Comparison of ENCODE assay signal across 1 cellular context in the genomic region with DNA sequence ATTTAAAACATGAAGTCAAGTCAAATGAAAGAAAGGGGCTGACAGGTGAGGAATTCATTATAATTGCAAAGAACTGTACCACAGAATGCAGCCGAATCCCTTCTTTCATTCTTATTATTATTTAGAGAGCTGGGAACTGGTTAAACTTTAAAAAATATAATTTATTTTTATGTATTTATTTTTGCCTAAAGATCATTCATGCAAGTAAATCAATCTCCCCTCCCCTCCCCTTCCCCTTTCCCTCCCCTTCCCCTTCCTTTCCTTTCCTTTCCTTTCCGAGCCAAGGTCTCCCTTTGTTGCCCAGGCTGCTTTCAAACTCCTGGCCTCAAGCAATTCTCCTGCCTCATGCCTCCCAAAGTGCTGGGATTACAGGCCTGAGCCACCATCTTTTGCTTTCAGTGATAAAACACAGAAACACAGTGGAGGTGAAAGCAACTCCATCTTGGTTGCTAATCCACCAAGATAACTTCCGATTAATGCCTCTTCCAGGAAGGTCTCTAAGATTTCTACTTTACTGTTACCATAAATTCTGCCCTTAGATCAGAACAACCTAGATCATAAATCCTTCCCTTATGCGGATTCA.
A peak's percentile ranks its signal among the peaks of the same experiment; 100 is the strongest.
TF ChIP-seq lines count a peak whose summit lies in the region.

No MANE protein-coding gene starts in this region.

TF ChIP-seq in K562, 482 proteins besides CTCF, POLR2A, EP300 and RAD21:
- TF ChIP-seq ADNP (tag; IDR thresholded peaks at IDR 0.05) = no peak
- no peak for TF ChIP-seq ZNF23 (CRISPR knock-in tag; IDR thresholded peaks at IDR 0.05)
- TF ChIP-seq, protein P1, sequence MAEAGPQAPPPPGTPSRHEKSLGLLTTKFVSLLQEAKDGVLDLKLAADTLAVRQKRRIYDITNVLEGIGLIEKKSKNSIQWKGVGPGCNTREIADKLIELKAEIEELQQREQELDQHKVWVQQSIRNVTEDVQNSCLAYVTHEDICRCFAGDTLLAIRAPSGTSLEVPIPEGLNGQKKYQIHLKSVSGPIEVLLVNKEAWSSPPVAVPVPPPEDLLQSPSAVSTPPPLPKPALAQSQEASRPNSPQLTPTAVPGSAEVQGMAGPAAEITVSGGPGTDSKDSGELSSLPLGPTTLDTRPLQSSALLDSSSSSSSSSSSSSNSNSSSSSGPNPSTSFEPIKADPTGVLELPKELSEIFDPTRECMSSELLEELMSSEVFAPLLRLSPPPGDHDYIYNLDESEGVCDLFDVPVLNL (CRISPR knock-in tag; IDR thresholded peaks at IDR 0.05; ENCODE audit: low read depth) = no peak
- TF ChIP-seq, protein P2, sequence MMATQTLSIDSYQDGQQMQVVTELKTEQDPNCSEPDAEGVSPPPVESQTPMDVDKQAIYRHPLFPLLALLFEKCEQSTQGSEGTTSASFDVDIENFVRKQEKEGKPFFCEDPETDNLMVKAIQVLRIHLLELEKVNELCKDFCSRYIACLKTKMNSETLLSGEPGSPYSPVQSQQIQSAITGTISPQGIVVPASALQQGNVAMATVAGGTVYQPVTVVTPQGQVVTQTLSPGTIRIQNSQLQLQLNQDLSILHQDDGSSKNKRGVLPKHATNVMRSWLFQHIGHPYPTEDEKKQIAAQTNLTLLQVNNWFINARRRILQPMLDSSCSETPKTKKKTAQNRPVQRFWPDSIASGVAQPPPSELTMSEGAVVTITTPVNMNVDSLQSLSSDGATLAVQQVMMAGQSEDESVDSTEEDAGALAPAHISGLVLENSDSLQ (IDR thresholded peaks at IDR 0.05) = no peak
- no peak for TF ChIP-seq TFAM (CRISPR knock-in tag; conservative IDR thresholded peaks at IDR 0.05)
- TF ChIP-seq FOXP1 (CRISPR knock-in tag; IDR thresholded peaks at IDR 0.05) = no peak
- TF ChIP-seq ZNF408 (CRISPR knock-in tag; IDR thresholded peaks at IDR 0.05; ENCODE audit: low read depth) = no peak
- no peak for TF ChIP-seq FOXA1 (IDR thresholded peaks at IDR 0.05; ENCODE audit: borderline replicate concordance)
- peak; percentile 62; the same call in 1 of the 2 replicates for TF ChIP-seq ZNF436 (CRISPR knock-in tag; IDR thresholded peaks at IDR 0.05)
- no peak for TF ChIP-seq SAP30 (IDR thresholded peaks at IDR 0.05; ENCODE audit: borderline replicate concordance, insufficient read depth, low read depth, low read length, poor library complexity, severe bottlenecking)
- TF ChIP-seq, protein P3, sequence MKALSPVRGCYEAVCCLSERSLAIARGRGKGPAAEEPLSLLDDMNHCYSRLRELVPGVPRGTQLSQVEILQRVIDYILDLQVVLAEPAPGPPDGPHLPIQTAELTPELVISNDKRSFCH (CRISPR knock-in tag; IDR thresholded peaks at IDR 0.05) = no peak
- TF ChIP-seq, protein P3 (tag; IDR thresholded peaks at IDR 0.05) = 0 out of 2 replicates have a peak, but pooled peaks have one; percentile 16
- no peak for TF ChIP-seq HDAC2 (IDR thresholded peaks at IDR 0.05)
- TF ChIP-seq SMARCA5 (IDR thresholded peaks at IDR 0.05) = 0 out of 2 replicates have a peak, but pooled peaks have one; percentile 10
- TF ChIP-seq RBM25 (IDR thresholded peaks at IDR 0.05; ENCODE audit: low read depth, low read length, severe bottlenecking) = peak; percentile 25
- no peak for TF ChIP-seq ZNF586 (CRISPR knock-in tag; conservative IDR thresholded peaks at IDR 0.05)
- TF ChIP-seq HIVEP1 (CRISPR knock-in tag; IDR thresholded peaks at IDR 0.05) = no peak
- TF ChIP-seq, protein P4, sequence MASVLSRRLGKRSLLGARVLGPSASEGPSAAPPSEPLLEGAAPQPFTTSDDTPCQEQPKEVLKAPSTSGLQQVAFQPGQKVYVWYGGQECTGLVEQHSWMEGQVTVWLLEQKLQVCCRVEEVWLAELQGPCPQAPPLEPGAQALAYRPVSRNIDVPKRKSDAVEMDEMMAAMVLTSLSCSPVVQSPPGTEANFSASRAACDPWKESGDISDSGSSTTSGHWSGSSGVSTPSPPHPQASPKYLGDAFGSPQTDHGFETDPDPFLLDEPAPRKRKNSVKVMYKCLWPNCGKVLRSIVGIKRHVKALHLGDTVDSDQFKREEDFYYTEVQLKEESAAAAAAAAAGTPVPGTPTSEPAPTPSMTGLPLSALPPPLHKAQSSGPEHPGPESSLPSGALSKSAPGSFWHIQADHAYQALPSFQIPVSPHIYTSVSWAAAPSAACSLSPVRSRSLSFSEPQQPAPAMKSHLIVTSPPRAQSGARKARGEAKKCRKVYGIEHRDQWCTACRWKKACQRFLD (CRISPR knock-in tag; IDR thresholded peaks at IDR 0.05) = 0 out of 2 replicates have a peak, but pooled peaks have one; percentile 57
- TF ChIP-seq, protein P5, sequence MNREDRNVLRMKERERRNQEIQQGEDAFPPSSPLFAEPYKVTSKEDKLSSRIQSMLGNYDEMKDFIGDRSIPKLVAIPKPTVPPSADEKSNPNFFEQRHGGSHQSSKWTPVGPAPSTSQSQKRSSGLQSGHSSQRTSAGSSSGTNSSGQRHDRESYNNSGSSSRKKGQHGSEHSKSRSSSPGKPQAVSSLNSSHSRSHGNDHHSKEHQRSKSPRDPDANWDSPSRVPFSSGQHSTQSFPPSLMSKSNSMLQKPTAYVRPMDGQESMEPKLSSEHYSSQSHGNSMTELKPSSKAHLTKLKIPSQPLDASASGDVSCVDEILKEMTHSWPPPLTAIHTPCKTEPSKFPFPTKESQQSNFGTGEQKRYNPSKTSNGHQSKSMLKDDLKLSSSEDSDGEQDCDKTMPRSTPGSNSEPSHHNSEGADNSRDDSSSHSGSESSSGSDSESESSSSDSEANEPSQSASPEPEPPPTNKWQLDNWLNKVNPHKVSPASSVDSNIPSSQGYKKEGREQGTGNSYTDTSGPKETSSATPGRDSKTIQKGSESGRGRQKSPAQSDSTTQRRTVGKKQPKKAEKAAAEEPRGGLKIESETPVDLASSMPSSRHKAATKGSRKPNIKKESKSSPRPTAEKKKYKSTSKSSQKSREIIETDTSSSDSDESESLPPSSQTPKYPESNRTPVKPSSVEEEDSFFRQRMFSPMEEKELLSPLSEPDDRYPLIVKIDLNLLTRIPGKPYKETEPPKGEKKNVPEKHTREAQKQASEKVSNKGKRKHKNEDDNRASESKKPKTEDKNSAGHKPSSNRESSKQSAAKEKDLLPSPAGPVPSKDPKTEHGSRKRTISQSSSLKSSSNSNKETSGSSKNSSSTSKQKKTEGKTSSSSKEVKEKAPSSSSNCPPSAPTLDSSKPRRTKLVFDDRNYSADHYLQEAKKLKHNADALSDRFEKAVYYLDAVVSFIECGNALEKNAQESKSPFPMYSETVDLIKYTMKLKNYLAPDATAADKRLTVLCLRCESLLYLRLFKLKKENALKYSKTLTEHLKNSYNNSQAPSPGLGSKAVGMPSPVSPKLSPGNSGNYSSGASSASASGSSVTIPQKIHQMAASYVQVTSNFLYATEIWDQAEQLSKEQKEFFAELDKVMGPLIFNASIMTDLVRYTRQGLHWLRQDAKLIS (CRISPR knock-in tag; IDR thresholded peaks at IDR 0.05) = 0 out of 2 replicates have a peak, but pooled peaks have one; percentile 47
- peak; percentile 18; the same call in 1 of the 2 replicates for TF ChIP-seq FOSL1 (tag; conservative IDR thresholded peaks at IDR 0.05)
- TF ChIP-seq, protein P6, sequence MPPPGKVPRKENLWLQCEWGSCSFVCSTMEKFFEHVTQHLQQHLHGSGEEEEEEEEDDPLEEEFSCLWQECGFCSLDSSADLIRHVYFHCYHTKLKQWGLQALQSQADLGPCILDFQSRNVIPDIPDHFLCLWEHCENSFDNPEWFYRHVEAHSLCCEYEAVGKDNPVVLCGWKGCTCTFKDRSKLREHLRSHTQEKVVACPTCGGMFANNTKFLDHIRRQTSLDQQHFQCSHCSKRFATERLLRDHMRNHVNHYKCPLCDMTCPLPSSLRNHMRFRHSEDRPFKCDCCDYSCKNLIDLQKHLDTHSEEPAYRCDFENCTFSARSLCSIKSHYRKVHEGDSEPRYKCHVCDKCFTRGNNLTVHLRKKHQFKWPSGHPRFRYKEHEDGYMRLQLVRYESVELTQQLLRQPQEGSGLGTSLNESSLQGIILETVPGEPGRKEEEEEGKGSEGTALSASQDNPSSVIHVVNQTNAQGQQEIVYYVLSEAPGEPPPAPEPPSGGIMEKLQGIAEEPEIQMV (tag; conservative IDR thresholded peaks at IDR 0.05; ENCODE audit: low read depth) = peak; percentile 26; the same call in 1 of the 2 replicates
- peak; percentile 35 for TF ChIP-seq ZNF589 (CRISPR knock-in tag; IDR thresholded peaks at IDR 0.05; ENCODE audit: low read depth)
- TF ChIP-seq EWSR1 (IDR thresholded peaks at IDR 0.05; ENCODE audit: borderline replicate concordance, low read depth, partially characterized antibody) = no peak
- no peak for TF ChIP-seq SREBF2 (CRISPR knock-in tag; IDR thresholded peaks at IDR 0.05)
- TF ChIP-seq YY1 (IDR thresholded peaks at IDR 0.05; ENCODE audit: borderline replicate concordance in 1 of 3, control insufficient read depth in 1 of 3, extremely low read depth in 1 of 3, insufficient read depth in 3 of 3, insufficient read length in 1 of 3, insufficient replicate concordance in 2 of 3, low read depth in 1 of 3, low read length in 2 of 3) = peak in 1 of 3 experiments; percentile 51
- TF ChIP-seq, protein P7, sequence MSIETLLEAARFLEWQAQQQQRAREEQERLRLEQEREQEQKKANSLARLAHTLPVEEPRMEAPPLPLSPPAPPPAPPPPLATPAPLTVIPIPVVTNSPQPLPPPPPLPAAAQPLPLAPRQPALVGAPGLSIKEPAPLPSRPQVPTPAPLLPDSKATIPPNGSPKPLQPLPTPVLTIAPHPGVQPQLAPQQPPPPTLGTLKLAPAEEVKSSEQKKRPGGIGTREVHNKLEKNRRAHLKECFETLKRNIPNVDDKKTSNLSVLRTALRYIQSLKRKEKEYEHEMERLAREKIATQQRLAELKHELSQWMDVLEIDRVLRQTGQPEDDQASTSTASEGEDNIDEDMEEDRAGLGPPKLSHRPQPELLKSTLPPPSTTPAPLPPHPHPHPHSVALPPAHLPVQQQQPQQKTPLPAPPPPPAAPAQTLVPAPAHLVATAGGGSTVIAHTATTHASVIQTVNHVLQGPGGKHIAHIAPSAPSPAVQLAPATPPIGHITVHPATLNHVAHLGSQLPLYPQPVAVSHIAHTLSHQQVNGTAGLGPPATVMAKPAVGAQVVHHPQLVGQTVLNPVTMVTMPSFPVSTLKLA (conservative IDR thresholded peaks at IDR 0.05) = no peak
- TF ChIP-seq BCOR (IDR thresholded peaks at IDR 0.05) = peak; percentile 53; the same call in 1 of the 2 replicates
- TF ChIP-seq NR2C2 (CRISPR knock-in tag; IDR thresholded peaks at IDR 0.05) = no peak
- peak; percentile 9; the same call in 1 of the 2 replicates for TF ChIP-seq NR2C2 (tag; IDR thresholded peaks at IDR 0.05)
- peak; percentile 49 for TF ChIP-seq HNRNPK (IDR thresholded peaks at IDR 0.05; ENCODE audit: low read depth, low read length, poor library complexity, severe bottlenecking)
- TF ChIP-seq TAL1 (IDR thresholded peaks at IDR 0.05) = no peak
- TF ChIP-seq, protein P8, sequence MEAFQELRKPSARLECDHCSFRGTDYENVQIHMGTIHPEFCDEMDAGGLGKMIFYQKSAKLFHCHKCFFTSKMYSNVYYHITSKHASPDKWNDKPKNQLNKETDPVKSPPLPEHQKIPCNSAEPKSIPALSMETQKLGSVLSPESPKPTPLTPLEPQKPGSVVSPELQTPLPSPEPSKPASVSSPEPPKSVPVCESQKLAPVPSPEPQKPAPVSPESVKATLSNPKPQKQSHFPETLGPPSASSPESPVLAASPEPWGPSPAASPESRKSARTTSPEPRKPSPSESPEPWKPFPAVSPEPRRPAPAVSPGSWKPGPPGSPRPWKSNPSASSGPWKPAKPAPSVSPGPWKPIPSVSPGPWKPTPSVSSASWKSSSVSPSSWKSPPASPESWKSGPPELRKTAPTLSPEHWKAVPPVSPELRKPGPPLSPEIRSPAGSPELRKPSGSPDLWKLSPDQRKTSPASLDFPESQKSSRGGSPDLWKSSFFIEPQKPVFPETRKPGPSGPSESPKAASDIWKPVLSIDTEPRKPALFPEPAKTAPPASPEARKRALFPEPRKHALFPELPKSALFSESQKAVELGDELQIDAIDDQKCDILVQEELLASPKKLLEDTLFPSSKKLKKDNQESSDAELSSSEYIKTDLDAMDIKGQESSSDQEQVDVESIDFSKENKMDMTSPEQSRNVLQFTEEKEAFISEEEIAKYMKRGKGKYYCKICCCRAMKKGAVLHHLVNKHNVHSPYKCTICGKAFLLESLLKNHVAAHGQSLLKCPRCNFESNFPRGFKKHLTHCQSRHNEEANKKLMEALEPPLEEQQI (IDR thresholded peaks at IDR 0.05) = no peak
- 0 out of 2 replicates have a peak, but pooled peaks have one; percentile 9 for TF ChIP-seq GABPA (tag; conservative IDR thresholded peaks at IDR 0.05; ENCODE audit: low read depth)
- peak; percentile 97 for TF ChIP-seq ZFP36 (IDR thresholded peaks at IDR 0.05; ENCODE audit: low read depth, low read length, partially characterized antibody)
- TF ChIP-seq, protein P9, sequence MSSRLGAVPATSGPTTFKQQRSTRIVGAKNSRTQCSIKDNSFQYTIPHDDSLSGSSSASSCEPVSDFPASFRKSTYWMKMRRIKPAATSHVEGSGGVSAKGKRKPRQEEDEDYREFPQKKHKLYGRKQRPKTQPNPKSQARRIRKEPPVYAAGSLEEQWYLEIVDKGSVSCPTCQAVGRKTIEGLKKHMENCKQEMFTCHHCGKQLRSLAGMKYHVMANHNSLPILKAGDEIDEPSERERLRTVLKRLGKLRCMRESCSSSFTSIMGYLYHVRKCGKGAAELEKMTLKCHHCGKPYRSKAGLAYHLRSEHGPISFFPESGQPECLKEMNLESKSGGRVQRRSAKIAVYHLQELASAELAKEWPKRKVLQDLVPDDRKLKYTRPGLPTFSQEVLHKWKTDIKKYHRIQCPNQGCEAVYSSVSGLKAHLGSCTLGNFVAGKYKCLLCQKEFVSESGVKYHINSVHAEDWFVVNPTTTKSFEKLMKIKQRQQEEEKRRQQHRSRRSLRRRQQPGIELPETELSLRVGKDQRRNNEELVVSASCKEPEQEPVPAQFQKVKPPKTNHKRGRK (tag; IDR thresholded peaks at IDR 0.05) = peak; percentile 82
- no peak for TF ChIP-seq DPF2 (IDR thresholded peaks at IDR 0.05)
- no peak for TF ChIP-seq FOXA3 (CRISPR knock-in tag; conservative IDR thresholded peaks at IDR 0.05 in 1 of 2, IDR thresholded peaks at IDR 0.05 in 1 of 2)
- 0 out of 2 replicates have a peak, but pooled peaks have one; percentile 19 for TF ChIP-seq ILK (tag; IDR thresholded peaks at IDR 0.05; ENCODE audit: borderline replicate concordance, low read depth)
- no peak for TF ChIP-seq MCM3 (IDR thresholded peaks at IDR 0.05)
- TF ChIP-seq ZNF143 (CRISPR knock-in tag; IDR thresholded peaks at IDR 0.05) = no peak
- TF ChIP-seq ZNF311 (CRISPR knock-in tag; IDR thresholded peaks at IDR 0.05) = 0 out of 2 replicates have a peak, but pooled peaks have one; percentile 27
- TF ChIP-seq GTF2A2 (tag; IDR thresholded peaks at IDR 0.05) = no peak
- TF ChIP-seq, protein P10, sequence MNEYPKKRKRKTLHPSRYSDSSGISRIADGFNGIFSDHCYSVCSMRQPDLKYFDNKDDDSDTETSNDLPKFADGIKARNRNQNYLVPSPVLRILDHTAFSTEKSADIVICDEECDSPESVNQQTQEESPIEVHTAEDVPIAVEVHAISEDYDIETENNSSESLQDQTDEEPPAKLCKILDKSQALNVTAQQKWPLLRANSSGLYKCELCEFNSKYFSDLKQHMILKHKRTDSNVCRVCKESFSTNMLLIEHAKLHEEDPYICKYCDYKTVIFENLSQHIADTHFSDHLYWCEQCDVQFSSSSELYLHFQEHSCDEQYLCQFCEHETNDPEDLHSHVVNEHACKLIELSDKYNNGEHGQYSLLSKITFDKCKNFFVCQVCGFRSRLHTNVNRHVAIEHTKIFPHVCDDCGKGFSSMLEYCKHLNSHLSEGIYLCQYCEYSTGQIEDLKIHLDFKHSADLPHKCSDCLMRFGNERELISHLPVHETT (CRISPR knock-in tag; conservative IDR thresholded peaks at IDR 0.05 in 1 of 2, IDR thresholded peaks at IDR 0.05 in 1 of 2) = 0 out of 4 replicates have a peak, but pooled peaks of 1 of the 2 experiments have one; percentile 20
- 0 out of 2 replicates have a peak, but pooled peaks have one; percentile 25 for TF ChIP-seq ETV1 (tag; conservative IDR thresholded peaks at IDR 0.05; ENCODE audit: low read depth)
- TF ChIP-seq NEUROD1 (IDR thresholded peaks at IDR 0.05; ENCODE audit: borderline replicate concordance, low read depth, low read length, partially characterized antibody) = no peak
